ENCODE assay signal across 1 cellular context in genomic region chr1:28577738-28578536, GRCh38.
TF ChIP-seq lines count a peak whose summit lies in the region.

No MANE protein-coding gene starts in this region.

TF ChIP-seq in SK-N-SH treated with all-trans-retinoic acid at 6 μM for 48 hours, 23 proteins besides CTCF, POLR2A, EP300 and RAD21 (continued from another document):
- TF ChIP-seq TSHZ2 (CRISPR knock-in tag; IDR thresholded peaks at IDR 0.05) (no peak), ESRRG (CRISPR knock-in tag; IDR thresholded peaks at IDR 0.05) (no peak)
